8 cellular contexts compared by ENCODE assay signal in genomic region chr13:37290691-37291090, GRCh38.
"Had no signal": no experiment of that assay in that cellular context is flagged by ENCODE, and none has a peak within 500 bp of the region (broad histone marks: within the 10 kb centered on the region; RNA-seq: fewer than 3 reads in every experiment).

No MANE protein-coding gene starts in this region.

- H3K4me3 ChIP-seq: GM12878 had no signal

- FAIRE-seq: G401.6, GM12878, GM12891, GM12892, GM18507, GM19239 had no signal

- ATAC-seq: GM12878 had no signal

- DNase-seq: GDM1, GF-D8 had no signal
